In genomic region chr4:41136456-41136855, GRCh38 we compare ENCODE assay signal across 1 cellular context.
TF ChIP-seq lines count a peak whose summit lies in the region.

No MANE protein-coding gene starts in this region.

TF ChIP-seq in IMR-90, 13 proteins besides CTCF, POLR2A, EP300 and RAD21 (continued from another document):
- TF ChIP-seq MAZ (IDR thresholded peaks at IDR 0.05; ENCODE audit: borderline replicate concordance, low read depth, low read length) (no peak), BHLHE40 (IDR thresholded peaks at IDR 0.05; ENCODE audit: low read depth, low read length) (no peak), SMC3 (IDR thresholded peaks at IDR 0.05; ENCODE audit: low read depth, low read length) (no peak), CHD1 (IDR thresholded peaks at IDR 0.05; ENCODE audit: low read depth, low read length) (no peak)
- TF ChIP-seq, protein P1, sequence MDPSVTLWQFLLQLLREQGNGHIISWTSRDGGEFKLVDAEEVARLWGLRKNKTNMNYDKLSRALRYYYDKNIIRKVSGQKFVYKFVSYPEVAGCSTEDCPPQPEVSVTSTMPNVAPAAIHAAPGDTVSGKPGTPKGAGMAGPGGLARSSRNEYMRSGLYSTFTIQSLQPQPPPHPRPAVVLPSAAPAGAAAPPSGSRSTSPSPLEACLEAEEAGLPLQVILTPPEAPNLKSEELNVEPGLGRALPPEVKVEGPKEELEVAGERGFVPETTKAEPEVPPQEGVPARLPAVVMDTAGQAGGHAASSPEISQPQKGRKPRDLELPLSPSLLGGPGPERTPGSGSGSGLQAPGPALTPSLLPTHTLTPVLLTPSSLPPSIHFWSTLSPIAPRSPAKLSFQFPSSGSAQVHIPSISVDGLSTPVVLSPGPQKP (IDR thresholded peaks at IDR 0.05; ENCODE audit: borderline replicate concordance, low read depth, low read length), result no peak
